ENCODE assay signal across 1 cellular context in genomic region chr4:145756244-145756643, GRCh38.
TF ChIP-seq lines count a peak whose summit lies in the region.

No MANE protein-coding gene starts in this region.

TF ChIP-seq in GM23338, 12 proteins besides CTCF, POLR2A, EP300 and RAD21:
- TF ChIP-seq NANOG (IDR thresholded peaks at IDR 0.05; ENCODE audit: borderline replicate concordance) (no peak), CREB1 (CRISPR knock-in tag; IDR thresholded peaks at IDR 0.05; ENCODE audit: low read depth) (no peak), ZNF114 (CRISPR knock-in tag; IDR thresholded peaks at IDR 0.05) (no peak), POLR2AphosphoS5 (IDR thresholded peaks at IDR 0.05; ENCODE audit: low read depth) (no peak), EZH2phosphoT487 (IDR thresholded peaks at IDR 0.05; ENCODE audit: unreplicated experiment) (no peak), EZH2 (IDR thresholded peaks at IDR 0.05; ENCODE audit: low read depth, unreplicated experiment) (no peak), ZNF462 (CRISPR knock-in tag; IDR thresholded peaks at IDR 0.05) (no peak), STAT1 (IDR thresholded peaks at IDR 0.05; ENCODE audit: unreplicated experiment) (no peak), JUNB (IDR thresholded peaks at IDR 0.05; ENCODE audit: unreplicated experiment) (no peak), ZNF331 (CRISPR knock-in tag; IDR thresholded peaks at IDR 0.05; ENCODE audit: low read depth) (no peak), ETS1 (IDR thresholded peaks at IDR 0.05) (no peak)
- TF ChIP-seq, protein P1, sequence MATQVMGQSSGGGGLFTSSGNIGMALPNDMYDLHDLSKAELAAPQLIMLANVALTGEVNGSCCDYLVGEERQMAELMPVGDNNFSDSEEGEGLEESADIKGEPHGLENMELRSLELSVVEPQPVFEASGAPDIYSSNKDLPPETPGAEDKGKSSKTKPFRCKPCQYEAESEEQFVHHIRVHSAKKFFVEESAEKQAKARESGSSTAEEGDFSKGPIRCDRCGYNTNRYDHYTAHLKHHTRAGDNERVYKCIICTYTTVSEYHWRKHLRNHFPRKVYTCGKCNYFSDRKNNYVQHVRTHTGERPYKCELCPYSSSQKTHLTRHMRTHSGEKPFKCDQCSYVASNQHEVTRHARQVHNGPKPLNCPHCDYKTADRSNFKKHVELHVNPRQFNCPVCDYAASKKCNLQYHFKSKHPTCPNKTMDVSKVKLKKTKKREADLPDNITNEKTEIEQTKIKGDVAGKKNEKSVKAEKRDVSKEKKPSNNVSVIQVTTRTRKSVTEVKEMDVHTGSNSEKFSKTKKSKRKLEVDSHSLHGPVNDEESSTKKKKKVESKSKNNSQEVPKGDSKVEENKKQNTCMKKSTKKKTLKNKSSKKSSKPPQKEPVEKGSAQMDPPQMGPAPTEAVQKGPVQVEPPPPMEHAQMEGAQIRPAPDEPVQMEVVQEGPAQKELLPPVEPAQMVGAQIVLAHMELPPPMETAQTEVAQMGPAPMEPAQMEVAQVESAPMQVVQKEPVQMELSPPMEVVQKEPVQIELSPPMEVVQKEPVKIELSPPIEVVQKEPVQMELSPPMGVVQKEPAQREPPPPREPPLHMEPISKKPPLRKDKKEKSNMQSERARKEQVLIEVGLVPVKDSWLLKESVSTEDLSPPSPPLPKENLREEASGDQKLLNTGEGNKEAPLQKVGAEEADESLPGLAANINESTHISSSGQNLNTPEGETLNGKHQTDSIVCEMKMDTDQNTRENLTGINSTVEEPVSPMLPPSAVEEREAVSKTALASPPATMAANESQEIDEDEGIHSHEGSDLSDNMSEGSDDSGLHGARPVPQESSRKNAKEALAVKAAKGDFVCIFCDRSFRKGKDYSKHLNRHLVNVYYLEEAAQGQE (IDR thresholded peaks at IDR 0.05; ENCODE audit: unreplicated experiment) = no peak
